In the genomic region with DNA sequence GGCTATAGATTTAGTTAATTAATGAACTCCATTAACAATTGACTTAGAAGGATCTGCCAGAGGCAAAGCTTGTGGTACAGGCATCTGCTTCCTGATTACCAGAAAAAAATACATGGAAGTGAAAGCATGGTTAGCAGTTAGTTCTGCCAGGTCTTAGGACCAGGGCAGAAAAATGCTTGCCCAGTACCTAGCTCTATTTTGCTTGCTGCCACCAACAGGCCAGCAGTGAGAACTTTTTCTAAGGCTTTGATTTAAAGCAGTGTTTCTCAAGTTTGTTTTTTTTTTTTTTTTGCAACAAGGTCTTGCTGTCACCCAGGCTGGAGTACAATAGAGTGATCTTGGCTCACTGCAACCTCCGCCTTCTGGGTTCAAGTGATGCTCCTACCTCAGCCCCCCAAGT, we compare ENCODE assay signal across 15 cellular contexts. TPM values are rescaled to one million over a fixed set of nuclear protein-coding genes. Genes with fewer than 3 reads are reported as not detected.
DNase-seq lines count a peak whose midpoint lies in the region; ATAC-seq and TF ChIP-seq lines count a peak whose summit lies in the region.
"Had no signal": no experiment of that assay in that cellular context is flagged by ENCODE, and none has a peak within 500 bp of the region (broad histone marks: within the 10 kb centered on the region; RNA-seq: fewer than 3 reads in every experiment).

No MANE protein-coding gene starts in this region.

- H4K20me1 ChIP-seq in hepatocyte (ENCODE audit: insufficient read depth, poor library complexity, severe bottlenecking) = no peaks in the 10 kb centered on the region

- H3K27ac ChIP-seq in VCaP (no peak overlapping the region), hepatocyte (no peak overlapping the region)
- H3K27ac ChIP-seq: SJCRH30, testis had no signal

- peaks cover 5% of the 10 kb centered on the region for H3K4me1 ChIP-seq in hepatocyte (ENCODE audit: insufficient read depth)
- H3K4me1 ChIP-seq: SJCRH30, testis had no signal

- H3K79me2 ChIP-seq in hepatocyte = no peaks in the 10 kb centered on the region

- no peak overlapping the region for H3K4me3 ChIP-seq in hepatocyte
- H3K4me3 ChIP-seq: SJCRH30, testis had no signal

- H2AFZ ChIP-seq in hepatocyte = no peak overlapping the region

- H3K27me3 ChIP-seq in hepatocyte = no peaks in the 10 kb centered on the region
- H3K27me3 ChIP-seq: SJCRH30, testis had no signal

- no peaks in the 10 kb centered on the region for H3K36me3 ChIP-seq in hepatocyte (replicated peaks; ENCODE audit: insufficient read depth, low read depth)

- H3K9me3 ChIP-seq in hepatocyte (ENCODE audit: low read depth) = no peaks in the 10 kb centered on the region
- H3K9me3 ChIP-seq: SJCRH30, testis had no signal

- no peak for ATAC-seq in HG02973 (IDR thresholded peaks at IDR 0.05; ENCODE audit: unreplicated experiment)
- no peak for ATAC-seq in HG02759 (IDR thresholded peaks at IDR 0.05; ENCODE audit: unreplicated experiment)

- TF ChIP-seq CTCF in VCaP (conservative IDR thresholded peaks at IDR 0.05) = peak; percentile 68
- peak; percentile 12 for TF ChIP-seq CTCF in hepatocyte (IDR thresholded peaks at IDR 0.05; ENCODE audit: poor library complexity)

- H3K9me2 ChIP-seq in hepatocyte (replicated peaks; ENCODE audit: insufficient read depth) = no peaks in the 10 kb centered on the region

- H3K4me2 ChIP-seq in hepatocyte = no peak overlapping the region

- 100% methylated on average over 1 of the region's 1 CpG for WGBS in hepatocyte (ENCODE audit: low lambda C conversion rate, missing lambda C conversion rate)

- DNase-seq in AML-193 (lab: John Stamatoyannopoulos, UW) = peak; percentile 19 to 29
- DNase-seq in HT-29 (ENCODE audit: low spot score) = peak; percentile 39
- no peak for DNase-seq in hepatocyte (ENCODE audit: low spot score)
- no peak for DNase-seq in stimulated activated CD8-positive, alpha-beta memory T cell treated with anti-CD3 and anti-CD28 coated beads, Interleukin-4, amount 100 ng/mL, for 48 hours
- no peak for DNase-seq in activated naive CD4-positive, alpha-beta T cell treated with Interleukin-2 at 50 U/mL for 16 hours
- DNase-seq: activated CD4-positive, alpha-beta T cell treated with anti-CD3 and anti-CD28 coated beads for 48 hours; activated gamma-delta T cell treated with Interleukin-2 at 50 U/mL for 16 hours; CD8-positive, alpha-beta memory T cell; hypothalamus; NCI-H2081; SJCRH30; testis had no signal

RNA-seq across cellular contexts. Expression of a gene that starts 16.4 kb away (rescaled TPM):
- total RNA-seq in HT-29 (2014; rRNA removed; shearing (Covaris generic)) = 3.0 and 3.7 TPM in 2 replicates
- 4.7 and 5.1 TPM in 2 replicates for total RNA-seq in hepatocyte
- 5.0 and 8.0 TPM in 2 replicates for polyA plus RNA-seq in hepatocyte

Comparison
In these comparisons a context has a peak if more than half of its experiments do, and no peak if none do; other contexts are left out.
1. DNase-seq: peak in AML-193 (2 of 2) and HT-29 (single experiment); none in hepatocyte (single experiment), stimulated activated CD8-positive, alpha-beta memory T cell treated with anti-CD3 and anti-CD28 coated beads, Interleukin-4, amount 100 ng/mL, for 48 hours (single experiment) and activated naive CD4-positive, alpha-beta T cell treated with Interleukin-2 at 50 U/mL for 16 hours (single experiment).